ENCODE assay signal across 29 cellular contexts in genomic region chr3:165768680-165769079, GRCh38.
DNase-seq lines count a peak whose midpoint lies in the region; ATAC-seq, FAIRE-seq and TF ChIP-seq lines count a peak whose summit lies in the region.
"Had no signal": no experiment of that assay in that cellular context is flagged by ENCODE, and none has a peak within 500 bp of the region (broad histone marks: within the 10 kb centered on the region; RNA-seq: fewer than 3 reads in every experiment).

No MANE protein-coding gene starts in this region.

- H2BK120ac ChIP-seq in mesenchymal stem cell (ENCODE audit: low read depth, low read length): no peak overlapping the region

- 37% methylated on average over 4 of the region's 4 CpGs for WGBS in GM12878 (ENCODE audit: insufficient coverage, insufficient replicate concordance, low lambda C conversion rate, missing lambda C conversion rate)
- 94% methylated on average over 3 of the region's 4 CpGs for WGBS in mesenchymal stem cell
- WGBS in mammary epithelial cell (ENCODE audit: low coverage, missing lambda C conversion rate): 85% methylated on average over 4 of the region's 4 CpGs

- DNase-seq in Jurkat, Clone E6-1 (ENCODE audit: low read depth, low spot score): peak; percentile 67
- DNase-seq in GM12878 (ENCODE audit: low read depth, low spot score) (no peak), mesenchymal stem cell (no peak), DMS53 treated with DMSO at 0.1 percent for 48 hours (lab: John Stamatoyannopoulos, UW; ENCODE audit: unreplicated experiment) (no peak), mammary epithelial cell (no peak), left lung (no peak)
- no peak for DNase-seq in central memory CD4-positive, alpha-beta T cell
- DNase-seq: AML-193; CD4-positive, alpha-beta T cell; DMS53; EL; GF-D8; GM23248; HCEC 1CT; Karpas-422; NCI-H1092; NCI-H1417 treated with DMSO at 0.1 percent for 48 hours; NCI-H1694 treated with DMSO at 0.1 percent for 48 hours; NCI-H2081 treated with DMSO at 0.1 percent for 48 hours; NCI-H2171; NCI-H226; NCI-H510A; Right ventricle myocardium superior; RPMI8226; T-cell had no signal

- no peak overlapping the region for H3K4me3 ChIP-seq in Jurkat, Clone E6-1 (ENCODE audit: low read length)
- H3K4me3 ChIP-seq in GM12878 (no peak overlapping the region), mesenchymal stem cell (ENCODE audit: insufficient read depth in 1 of 2, low read depth in 1 of 2, low read length in 2 of 2) (no peak overlapping the region), mammary epithelial cell (replicated peaks in 1 of 3; ENCODE audit: insufficient read depth in 1 of 3, low read depth in 2 of 3, low read length in 3 of 3) (no peak overlapping the region), left lung (no peak overlapping the region)
- H3K4me3 ChIP-seq: A549; BLaER1 treated with 17β-estradiol and CSF1 and Interleukin-3, amounts not matched to agents 10 nM and 100 nM; GM23248 had no signal

- H3K4ac ChIP-seq in mesenchymal stem cell (ENCODE audit: low read depth in 1 of 2, low read length in 2 of 2): no peak overlapping the region

- H4K20me1 ChIP-seq in GM12878 (ENCODE audit: control insufficient read depth, insufficient read depth) (no peaks in the 10 kb centered on the region), mammary epithelial cell (ENCODE audit: insufficient read depth, low read length) (no peaks in the 10 kb centered on the region)
- H4K20me1 ChIP-seq: BLaER1 treated with 17β-estradiol and CSF1 and Interleukin-3, amounts not matched to agents 10 nM and 100 nM had no signal

- SMC1A ChIA-PET in GM12878 (lab: Charles Lee; ENCODE audit: uncharacterized antibody, unreplicated experiment): interaction anchor here (0.7 to 3.9 kb wide), 9 partner anchors 9 to 440 kb away, joined by 3 to 14 read pairs (median 3); no protein-coding TSS in a partner anchor

- in situ Hi-C loops in GM12878 (cut with MboI): no loop called here
- in situ Hi-C loops in mammary epithelial cell (cut with MboI; ENCODE audit: low sequenced_read_pairs in 2 of 2): no loop called here

- H3K27me3 ChIP-seq in GM12878 (replicated peaks in 1 of 2; ENCODE audit: control insufficient read depth in 2 of 2, insufficient read depth in 2 of 2, low read length in 1 of 2) (no peaks in the 10 kb centered on the region), mesenchymal stem cell (ENCODE audit: control insufficient read depth in 1 of 2, insufficient read depth in 1 of 2, low read length in 2 of 2) (no peaks in the 10 kb centered on the region), mammary epithelial cell (ENCODE audit: insufficient read depth, low read length) (no peaks in the 10 kb centered on the region), left lung (no peaks in the 10 kb centered on the region)
- H3K27me3 ChIP-seq: BLaER1 treated with 17β-estradiol and CSF1 and Interleukin-3, amounts not matched to agents 10 nM and 100 nM had no signal

- no peak overlapping the region for H3K18ac ChIP-seq in mesenchymal stem cell (ENCODE audit: low read depth in 1 of 2, low read length in 2 of 2)

- no peaks in the 10 kb centered on the region for H3K36me3 ChIP-seq in GM12878 (ENCODE audit: control insufficient read depth in 2 of 2, insufficient read depth in 2 of 2, low read length in 1 of 2)
- H3K36me3 ChIP-seq in mesenchymal stem cell (ENCODE audit: control insufficient read depth in 1 of 2, insufficient read depth in 2 of 2, low read depth in 1 of 2, low read length in 2 of 2): no peaks in the 10 kb centered on the region
- no peaks in the 10 kb centered on the region for H3K36me3 ChIP-seq in mammary epithelial cell (ENCODE audit: insufficient read depth, low read length)
- no peaks in the 10 kb centered on the region for H3K36me3 ChIP-seq in left lung
- H3K36me3 ChIP-seq: BLaER1 treated with 17β-estradiol and CSF1 and Interleukin-3, amounts not matched to agents 10 nM and 100 nM had no signal

- H2AFZ ChIP-seq in GM12878 (ENCODE audit: control insufficient read depth, low read depth, low read length): no peak overlapping the region
- H2AFZ ChIP-seq in mesenchymal stem cell (ENCODE audit: low read depth, low read length): peak overlapping the region; percentile 27
- H2AFZ ChIP-seq in mammary epithelial cell (ENCODE audit: low read depth, low read length): no peak overlapping the region
- H2AFZ ChIP-seq: GM23248 had no signal

- H3K79me2 ChIP-seq in GM12878 (ENCODE audit: control insufficient read depth, insufficient read depth, low read length) (no peaks in the 10 kb centered on the region), mammary epithelial cell (ENCODE audit: insufficient read depth, low read length) (no peaks in the 10 kb centered on the region)

- no peak overlapping the region for H2BK12ac ChIP-seq in mesenchymal stem cell (ENCODE audit: low read length in 2 of 2)

- no peak overlapping the region for H3K9ac ChIP-seq in GM12878 (ENCODE audit: control insufficient read depth, insufficient read depth, low read length)
- H3K9ac ChIP-seq in mesenchymal stem cell (ENCODE audit: low read length): no peak overlapping the region
- no peak overlapping the region for H3K9ac ChIP-seq in mammary epithelial cell (ENCODE audit: insufficient read depth, low read length)
- H3K9ac ChIP-seq: BLaER1 treated with 17β-estradiol and CSF1 and Interleukin-3, amounts not matched to agents 10 nM and 100 nM; GM23248 had no signal

- no peak for TF ChIP-seq POLR2A in GM12878 (IDR thresholded peaks at IDR 0.05; ENCODE audit: low read depth, low read length)

- H4K8ac ChIP-seq in mesenchymal stem cell (ENCODE audit: low read length): no peak overlapping the region

- intact Hi-C loops in GM12878 (cut with micrococcal nuclease; ENCODE audit: unreplicated experiment) (no loop called here), mammary epithelial cell (cut with micrococcal nuclease) (no loop called here), left lung (cut with DNase I) (no loop called here)

- POLR2A ChIA-PET in GM12878 (lab: Charles Lee): no interaction called here

- TF ChIP-seq CTCF in GM12878 (IDR thresholded peaks at IDR 0.05 in 2 of 3, conservative IDR thresholded peaks at IDR 0.05 in 1 of 3; ENCODE audit: control insufficient read depth in 2 of 3, extremely low read depth in 1 of 3, insufficient read depth in 1 of 3, low read depth in 3 of 3, low read length in 3 of 3) (no peak), mammary epithelial cell (conservative IDR thresholded peaks at IDR 0.05 in 1 of 2, IDR thresholded peaks at IDR 0.05 in 1 of 2; ENCODE audit: extremely low read depth in 1 of 2, insufficient read depth in 1 of 2, low read depth in 1 of 2, low read length in 2 of 2) (no peak), left lung (IDR thresholded peaks at IDR 0.05) (no peak)

- RAD21 ChIA-PET in GM12878 (lab: Charles Lee; ENCODE audit: unreplicated experiment): interaction anchor here (1.2 to 1.4 kb wide), 2 partner anchors 9 to 61 kb away, joined by 3 read pairs; no protein-coding TSS in a partner anchor

- no peak for TF ChIP-seq EP300 in GM12878 (IDR thresholded peaks at IDR 0.05; ENCODE audit: borderline replicate concordance in 1 of 2, control insufficient read depth in 1 of 2, low read depth in 2 of 2, low read length in 2 of 2)

- ATAC-seq in GM12878 (peak; percentile 25), left lung (no peak)
- ATAC-seq: A549, T-cell had no signal

- no peak overlapping the region for H3K23ac ChIP-seq in mesenchymal stem cell (ENCODE audit: low read length in 2 of 2)

- H3K4me2 ChIP-seq in GM12878 (ENCODE audit: control insufficient read depth, insufficient read depth) (no peak overlapping the region), mesenchymal stem cell (ENCODE audit: low read length, poor library complexity, severe bottlenecking) (no peak overlapping the region), mammary epithelial cell (ENCODE audit: insufficient read depth, low read depth, low read length) (no peak overlapping the region)
- H3K4me2 ChIP-seq: A549; BLaER1 treated with 17β-estradiol and CSF1 and Interleukin-3, amounts not matched to agents 10 nM and 100 nM had no signal

- CTCF ChIA-PET in GM12878 (lab: Yijun Ruan, JAX): interaction anchor here (1.1 to 1.8 kb wide), 2 partner anchors 9 to 52 kb away, joined by 3 to 5 read pairs; no protein-coding TSS in a partner anchor
- CTCF ChIA-PET in mammary epithelial cell (lab: Charles Lee; ENCODE audit: low non-redundant PET): no interaction called here

- no peak overlapping the region for H3K27ac ChIP-seq in GM12878 (ENCODE audit: control insufficient read depth, insufficient read depth)
- H3K27ac ChIP-seq in mesenchymal stem cell (ENCODE audit: low read length, poor library complexity, severe bottlenecking): no peak overlapping the region
- no peak overlapping the region for H3K27ac ChIP-seq in mammary epithelial cell (ENCODE audit: insufficient read depth, low read depth, low read length)
- no peak overlapping the region for H3K27ac ChIP-seq in left lung
- H3K27ac ChIP-seq: A549; BLaER1 treated with 17β-estradiol and CSF1 and Interleukin-3, amounts not matched to agents 10 nM and 100 nM; GM23248; HL-60 had no signal

- dilution Hi-C loops in mammary epithelial cell (cut with HindIII; ENCODE audit: low sequenced_read_pairs): no loop called here

- H3K4me1 ChIP-seq in GM12878 (ENCODE audit: control insufficient read depth, insufficient read depth, low read length): no peaks in the 10 kb centered on the region
- peaks cover 4% of the 10 kb centered on the region for H3K4me1 ChIP-seq in mesenchymal stem cell (ENCODE audit: control insufficient read depth, insufficient read depth, low read depth, low read length)
- no peaks in the 10 kb centered on the region for H3K4me1 ChIP-seq in mammary epithelial cell (ENCODE audit: insufficient read depth, low read length)
- H3K4me1 ChIP-seq in left lung: no peaks in the 10 kb centered on the region
- H3K4me1 ChIP-seq: A549; BLaER1 treated with 17β-estradiol and CSF1 and Interleukin-3, amounts not matched to agents 10 nM and 100 nM had no signal

- BruUV-seq in GM12878 (replicated peaks; lab: Mats Ljungman, UMichigan) (no TSS peak), mammary epithelial cell (replicated peaks; lab: Mats Ljungman, UMichigan) (no TSS peak)

- no peak for FAIRE-seq in GM12878 (lab: Jason Lieb, UNC)
- FAIRE-seq: A549, GM12892 had no signal

- H2AK5ac ChIP-seq in mesenchymal stem cell (ENCODE audit: low read length, severe bottlenecking): no peak overlapping the region

- H2BK15ac ChIP-seq in mesenchymal stem cell (ENCODE audit: low read depth, poor library complexity, severe bottlenecking): no peak overlapping the region

- no peak overlapping the region for H3K14ac ChIP-seq in mesenchymal stem cell (ENCODE audit: low read length in 2 of 2)

- H2BK5ac ChIP-seq in mesenchymal stem cell (ENCODE audit: low read depth, low read length, poor library complexity, severe bottlenecking): no peak overlapping the region

- no peak overlapping the region for H4K91ac ChIP-seq in mesenchymal stem cell (ENCODE audit: low read length)

- H3K79me1 ChIP-seq in mesenchymal stem cell (replicated peaks; ENCODE audit: low read length, poor library complexity, severe bottlenecking): no peaks in the 10 kb centered on the region

- H3K9me3 ChIP-seq in GM12878 (replicated peaks; ENCODE audit: control insufficient read depth, insufficient read depth, low read length) (no peaks in the 10 kb centered on the region), mesenchymal stem cell (ENCODE audit: control insufficient read depth, low read length) (no peaks in the 10 kb centered on the region), mammary epithelial cell (replicated peaks; ENCODE audit: insufficient read depth, low read length) (no peaks in the 10 kb centered on the region), left lung (peaks cover 0 to 15% of the 10 kb centered on the region in 2 donors)
- H3K9me3 ChIP-seq: A549; BLaER1 treated with 17β-estradiol and CSF1 and Interleukin-3, amounts not matched to agents 10 nM and 100 nM had no signal

- TF ChIP-seq RAD21 in GM12878 (IDR thresholded peaks at IDR 0.05; ENCODE audit: insufficient read depth, low read depth, low read length): no peak
